ENCODE assay signal across 19 cellular contexts in the genomic region with DNA sequence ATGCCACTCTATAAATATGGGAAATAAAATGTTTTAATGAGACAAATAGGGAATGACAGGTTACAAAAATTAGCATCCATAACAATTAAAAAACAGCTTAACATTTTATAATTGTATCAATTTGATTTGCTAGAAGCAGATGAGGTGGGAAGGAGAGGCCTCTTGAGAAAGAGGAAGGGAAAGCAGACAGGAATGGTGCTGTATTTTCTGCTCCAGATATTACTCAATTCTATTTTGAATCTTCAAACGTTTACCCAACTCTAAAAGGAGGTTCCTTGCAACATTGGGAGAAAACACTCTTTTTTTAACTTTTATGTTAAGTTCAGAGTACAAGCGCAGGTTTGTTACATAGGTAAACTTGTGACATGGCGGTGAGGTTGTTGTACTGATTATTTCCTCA. TPM values are rescaled to one million over a fixed set of nuclear protein-coding genes. Genes with fewer than 3 reads are reported as not detected.
"Had no signal": no experiment of that assay in that cellular context is flagged by ENCODE, and none has a peak within 500 bp of the region (broad histone marks: within the 10 kb centered on the region; RNA-seq: fewer than 3 reads in every experiment).

No MANE protein-coding gene starts in this region.

- H3K27ac ChIP-seq: coronary artery, neutrophil, parathyroid adenoma, spleen, thoracic aorta had no signal

- H3K27me3 ChIP-seq: neutrophil had no signal

- H2AFZ ChIP-seq: parathyroid adenoma had no signal

- H3K4me1 ChIP-seq: parathyroid adenoma, spleen had no signal

- H3K9ac ChIP-seq: parathyroid adenoma had no signal

- DNase-seq: activated CD4-positive, alpha-beta T cell treated with anti-CD3 and anti-CD28 coated beads, Interleukin-2, amount 50 U/mL, for 1 hour; activated CD8-positive, alpha-beta memory T cell treated with anti-CD3 and anti-CD28 coated beads, Interleukin-2, amount 50 U/mL, for 4 hours; activated effector memory CD4-positive, alpha-beta T cell treated with Interleukin-2 at 50 U/mL for 16 hours; activated naive CD4-positive, alpha-beta T cell treated with anti-CD3 and anti-CD28 coated beads, Interleukin-2, amount 10 ng/mL, durations not matched to agents 7 days and 5 days; activated naive CD8-positive, alpha-beta T cell treated with anti-CD3 and anti-CD28 coated beads, Interleukin-2, amount 50 U/mL, for 24 hours; activated T-cell treated with anti-CD3 and anti-CD28 coated beads, Interleukin-2, amount 50 U/mL, for 4 hours; aorta; spleen; stimulated activated CD4-positive, alpha-beta T cell treated with anti-CD3 and anti-CD28 coated beads, Interleukin-4, amount 100 ng/mL, for 4 hours; T1000 had no signal

- H3K4me3 ChIP-seq: coronary artery, lung, spleen, thoracic aorta had no signal

- H3K79me2 ChIP-seq: parathyroid adenoma had no signal

- H3K9me3 ChIP-seq: neutrophil, spleen, thoracic aorta had no signal

- H3K36me3 ChIP-seq: neutrophil, spleen, thoracic aorta had no signal

- ATAC-seq: activated naive CD8-positive, alpha-beta T cell treated with anti-CD3 and anti-CD28 coated beads, Interleukin-2, amount 50 U/mL, for 24 hours; activated T-cell treated with anti-CD3 and anti-CD28 coated beads, Interleukin-2, amount 50 U/mL, for 4 hours; left lobe of liver; natural killer cell treated with Interleukin-12 subunit alpha and Interleukin-12 subunit beta and Interleukin-15 and Interleukin-18, amount 100 ng/mL, for 72 hours; stimulated activated memory B cell treated with anti-CD40 and anti-IgM and Interleukin-4, amounts not matched to agents 10 μg/mL and 1 μg/mL and 100 μg/mL, for 72 hours had no signal

RNA-seq across cellular contexts. Expression of a gene that starts 44.9 kb away (rescaled TPM):
- total RNA-seq: mesothelial cell of epicardium; natural killer cell treated with Interleukin-12 subunit alpha and Interleukin-12 subunit beta and Interleukin-15 and Interleukin-18, amount 100 ng/mL, for 72 hours had no signal
